13 cellular contexts compared by ENCODE assay signal in genomic region chr2:27307545-27308358, GRCh38. TPM values are rescaled to one million over a fixed set of nuclear protein-coding genes. Genes with fewer than 3 reads are reported as not detected.
A peak's percentile ranks its signal among the peaks of the same experiment; 100 is the strongest.
DNase-seq lines count a peak whose midpoint lies in the region; ATAC-seq and TF ChIP-seq lines count a peak whose summit lies in the region.
"Had no signal": no experiment of that assay in that cellular context is flagged by ENCODE, and none has a peak within 500 bp of the region (broad histone marks: within the 10 kb centered on the region; RNA-seq: fewer than 3 reads in every experiment).

No MANE protein-coding gene starts in this region.

- no peak for TF ChIP-seq CTCF in BE2C (IDR thresholded peaks at IDR 0.05; ENCODE audit: low read depth, low read length)

- H3K27me3 ChIP-seq in BE2C = peaks cover 27% of the 10 kb centered on the region

- peak; percentile 49 for DNase-seq in BE2C
- DNase-seq in iPS-NIHi7 (ENCODE audit: extremely low spot score) = peak; percentile 28
- DNase-seq in HEK293T (ENCODE audit: extremely low spot score) = no peak
- DNase-seq in dermis blood vessel endothelial cell = no peak
- DNase-seq: NCI-H187 treated with DMSO at 0.1 percent for 48 hours had no signal

- CTCF ChIA-PET in HEK293T (lab: Yijun Ruan, JAX) = no interaction called here

- peak overlapping the region; percentile 54 for H3K4me3 ChIP-seq in BE2C (ENCODE audit: low read depth, low read length)
- H3K4me3 ChIP-seq: adrenal gland, BLaER1, lung had no signal

- no peaks in the 10 kb centered on the region for H3K36me3 ChIP-seq in BE2C

- peaks cover 10% of the 10 kb centered on the region for H3K4me1 ChIP-seq in BE2C

- H3K9me3 ChIP-seq in BE2C = no peaks in the 10 kb centered on the region
- H3K9me3 ChIP-seq: adrenal gland, BLaER1 had no signal

- ATAC-seq in SK-N-SH treated with all-trans-retinoic acid at 6 μM for 48 hours (peak; percentile 34), GM19463 (IDR thresholded peaks at IDR 0.05; ENCODE audit: unreplicated experiment) (no peak)

- POLR2A ChIA-PET in HEK293T (lab: Yijun Ruan, JAX) = no interaction called here

TF ChIP-seq in SK-N-SH treated with all-trans-retinoic acid at 6 μM for 48 hours, 23 proteins besides CTCF, POLR2A, EP300 and RAD21:
- TF ChIP-seq CSRNP3 (CRISPR knock-in tag; IDR thresholded peaks at IDR 0.05) = no peak
- no peak for TF ChIP-seq GLIS3 (CRISPR knock-in tag; IDR thresholded peaks at IDR 0.05)
- TF ChIP-seq ZFP3 (CRISPR knock-in tag; IDR thresholded peaks at IDR 0.05) = no peak
- no peak for TF ChIP-seq TCF4 (CRISPR knock-in tag; IDR thresholded peaks at IDR 0.05; ENCODE audit: borderline replicate concordance)
- TF ChIP-seq PPARA (CRISPR knock-in tag; IDR thresholded peaks at IDR 0.05; ENCODE audit: borderline replicate concordance) = no peak
- TF ChIP-seq POU6F1 (CRISPR knock-in tag; IDR thresholded peaks at IDR 0.05; ENCODE audit: borderline replicate concordance, low read depth) = no peak
- TF ChIP-seq SNAI2 (CRISPR knock-in tag; IDR thresholded peaks at IDR 0.05) = no peak
- no peak for TF ChIP-seq ARNTL (CRISPR knock-in tag; IDR thresholded peaks at IDR 0.05; ENCODE audit: borderline replicate concordance, low read depth)

TF ChIP-seq in HEK293T, 16 proteins besides CTCF, POLR2A, EP300 and RAD21:
- TF ChIP-seq ELF4 (IDR thresholded peaks at IDR 0.05) (no peak), CTBP1 (IDR thresholded peaks at IDR 0.05; ENCODE audit: borderline replicate concordance) (no peak), FOXA1 (IDR thresholded peaks at IDR 0.05) (no peak), LEF1 (IDR thresholded peaks at IDR 0.05; ENCODE audit: borderline replicate concordance) (no peak), ZNF384 (IDR thresholded peaks at IDR 0.05) (no peak), NFRKB (IDR thresholded peaks at IDR 0.05) (no peak), TARDBP (IDR thresholded peaks at IDR 0.05) (no peak), BHLHE40 (IDR thresholded peaks at IDR 0.05; ENCODE audit: borderline replicate concordance) (no peak)

RNA-seq across cellular contexts. Expression of gene UCN, which starts 0.5 kb away (rescaled TPM):
- polyA plus RNA-seq in BE2C (2012; ENCODE audit: insufficient read depth, insufficient read length, low read depth) = 4.1 TPM
- total RNA-seq in dermis blood vessel endothelial cell = 0.37 and 1.0 TPM in 2 replicates

RNA-seq across cellular contexts. Expression of gene MPV17, which starts 15.1 kb away (rescaled TPM):
- polyA plus RNA-seq in BE2C (2012; ENCODE audit: insufficient read depth, insufficient read length, low read depth) = 79.6 TPM
- total RNA-seq in dermis blood vessel endothelial cell = 48.6 and 64.3 TPM in 2 replicates

RNA-seq across cellular contexts. Expression of gene TRIM54, which starts 25.5 kb away (rescaled TPM):
- polyA plus RNA-seq in BE2C (2012; ENCODE audit: insufficient read depth, insufficient read length, low read depth) = not detected
- total RNA-seq in dermis blood vessel endothelial cell = 0.74 and 1.2 TPM in 2 replicates
- total RNA-seq: activated CD4-positive, alpha-beta T cell treated with anti-CD3 and anti-CD28 coated beads, Interleukin-2, amount 10 ng/mL, durations not matched to agents 7 days and 5 days; renal cortical epithelial cell had no signal

RNA-seq across cellular contexts. Expression of gene DNAJC5G, which starts 32.5 kb away (rescaled TPM):
- 0.39 TPM for polyA plus RNA-seq in BE2C (2012; ENCODE audit: insufficient read depth, insufficient read length, low read depth)
- total RNA-seq in dermis blood vessel endothelial cell = 0.93 and 2.7 TPM in 2 replicates
- total RNA-seq: activated CD4-positive, alpha-beta T cell treated with anti-CD3 and anti-CD28 coated beads, Interleukin-2, amount 10 ng/mL, durations not matched to agents 7 days and 5 days; HT-29; lung; renal cortical epithelial cell had no signal
- polyA plus RNA-seq: lung had no signal

RNA-seq across cellular contexts. Expression of gene SLC30A3, which starts 44.9 kb away (rescaled TPM):
- 1.5 TPM for polyA plus RNA-seq in BE2C (2012; ENCODE audit: insufficient read depth, insufficient read length, low read depth)
- 17.9 and 25.8 TPM in 2 replicates for total RNA-seq in dermis blood vessel endothelial cell
- total RNA-seq: HT-29 had no signal

Comparison
In these comparisons a context has a peak if more than half of its experiments do, and no peak if none do; other contexts are left out.
1. DNase-seq: peak in BE2C (single experiment) and iPS-NIHi7 (single experiment); none in HEK293T (single experiment) and dermis blood vessel endothelial cell (single experiment).